ENCODE assay signal across 18 cellular contexts in the genomic region with DNA sequence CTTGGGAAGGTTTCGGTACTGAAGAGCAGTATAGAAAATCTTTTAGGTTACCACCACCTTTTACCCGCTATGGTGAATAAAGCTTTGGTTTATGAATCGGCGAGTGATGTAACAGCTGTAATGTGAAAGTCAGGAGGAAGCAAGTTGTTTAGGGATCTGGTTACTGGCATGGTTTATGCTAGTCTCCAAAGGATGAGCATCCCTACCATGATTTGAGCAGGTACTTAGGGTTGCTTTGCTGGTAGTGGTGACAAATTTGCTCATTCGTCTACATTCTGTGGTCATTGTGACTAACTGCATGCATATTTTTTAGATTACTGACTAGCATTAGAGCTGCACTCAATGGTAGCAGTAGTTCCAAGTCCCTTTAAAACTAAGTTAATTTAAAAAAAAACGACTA.
DNase-seq lines count a peak whose midpoint lies in the region; ATAC-seq and TF ChIP-seq lines count a peak whose summit lies in the region.
"Had no signal": no experiment of that assay in that cellular context is flagged by ENCODE, and none has a peak within 500 bp of the region (broad histone marks: within the 10 kb centered on the region; RNA-seq: fewer than 3 reads in every experiment).

No MANE protein-coding gene starts in this region.

- H3K36me3 Mint-ChIP-seq in HFFc6 (ENCODE audit: low read depth) = no peaks in the 10 kb centered on the region; the same call in 1 of the 2 replicates

- DNase-seq in AG10803 (ENCODE audit: low read depth) = peak; percentile 78
- DNase-seq in HFFc6 = peak; percentile 82
- DNase-seq in astrocyte of the spinal cord (ENCODE audit: low read depth, low spot score) = peak; percentile 67
- peak; percentile 39 for DNase-seq in myocyte (ENCODE audit: low read depth)
- no peak for DNase-seq in NCI-H1694 treated with DMSO at 0.1 percent for 48 hours (lab: John Stamatoyannopoulos, UW)
- DNase-seq in islet precursor cell = no peak
- DNase-seq in posterior vena cava (ENCODE audit: low spot score) = no peak
- DNase-seq: activated B cell treated with CpG ODN at 0.5 μM for 24 hours; activated naive CD4-positive, alpha-beta T cell treated with anti-CD3 and anti-CD28 coated beads for 36 hours; AML-193; kidney glomerular epithelial cell; NCI-H187; NCI-H524 treated with DMSO at 0.1 percent for 48 hours; OCI-M1; thyroid gland had no signal

- no peak for ATAC-seq in GM18498 (IDR thresholded peaks at IDR 0.05; ENCODE audit: unreplicated experiment)

- H3K4me3 ChIP-seq in AG10803 (ENCODE audit: low read length) (no peak overlapping the region), astrocyte of the spinal cord (ENCODE audit: low read depth, low read length) (no peak overlapping the region)
- H3K4me3 ChIP-seq: cardiac muscle cell, thyroid gland had no signal

- no peak for TF ChIP-seq CTCF in AG10803 (conservative IDR thresholded peaks at IDR 0.05; ENCODE audit: low read length)
- TF ChIP-seq CTCF in HFFc6 (IDR thresholded peaks at IDR 0.05) = peak; percentile 12; the same call in 1 of the 2 replicates
- no peak for TF ChIP-seq CTCF in astrocyte of the spinal cord (IDR thresholded peaks at IDR 0.05; ENCODE audit: low read depth, low read length)

- no peaks in the 10 kb centered on the region for H3K9me3 Mint-ChIP-seq in HFFc6
- H3K9me3 Mint-ChIP-seq: activated B cell treated with CpG ODN at 0.5 μM for 24 hours; activated naive CD4-positive, alpha-beta T cell treated with anti-CD3 and anti-CD28 coated beads for 36 hours had no signal

- peaks cover 34% of the 10 kb centered on the region for H3K4me1 Mint-ChIP-seq in HFFc6 (ENCODE audit: low read depth)
- H3K4me1 Mint-ChIP-seq: activated B cell treated with CpG ODN at 0.5 μM for 24 hours had no signal

- peak overlapping the region; percentile 46 for H3K4me3 Mint-ChIP-seq in HFFc6
- H3K4me3 Mint-ChIP-seq: activated B cell treated with CpG ODN at 0.5 μM for 24 hours; activated naive CD4-positive, alpha-beta T cell treated with anti-CD3 and anti-CD28 coated beads for 36 hours had no signal

- peaks cover 1% of the 10 kb centered on the region; the same call in 1 of the 2 replicates for H3K27me3 Mint-ChIP-seq in HFFc6 (ENCODE audit: insufficient read depth)
- H3K27me3 Mint-ChIP-seq: activated B cell treated with CpG ODN at 0.5 μM for 24 hours, progenitor cell of endocrine pancreas had no signal

- intact Hi-C loops in posterior vena cava (cut with DNase I) = no loop called here

- H3K27ac Mint-ChIP-seq in HFFc6 = peak overlapping the region; percentile 83
- H3K27ac Mint-ChIP-seq: activated B cell treated with CpG ODN at 0.5 μM for 24 hours; activated naive CD4-positive, alpha-beta T cell treated with anti-CD3 and anti-CD28 coated beads for 36 hours; progenitor cell of endocrine pancreas had no signal

- in situ Hi-C loops in astrocyte of the spinal cord (cut with HindIII; ENCODE audit: low sequenced_read_pairs) = no loop called here

Comparison
In these comparisons a context has a peak if more than half of its experiments do, and no peak if none do; other contexts are left out.
1. DNase-seq: peak in AG10803 (single experiment), HFFc6 (single experiment), astrocyte of the spinal cord (single experiment) and myocyte (single experiment); none in NCI-H1694 treated with DMSO at 0.1 percent for 48 hours (single experiment), islet precursor cell (single experiment) and posterior vena cava (single experiment).